In the genomic region with DNA sequence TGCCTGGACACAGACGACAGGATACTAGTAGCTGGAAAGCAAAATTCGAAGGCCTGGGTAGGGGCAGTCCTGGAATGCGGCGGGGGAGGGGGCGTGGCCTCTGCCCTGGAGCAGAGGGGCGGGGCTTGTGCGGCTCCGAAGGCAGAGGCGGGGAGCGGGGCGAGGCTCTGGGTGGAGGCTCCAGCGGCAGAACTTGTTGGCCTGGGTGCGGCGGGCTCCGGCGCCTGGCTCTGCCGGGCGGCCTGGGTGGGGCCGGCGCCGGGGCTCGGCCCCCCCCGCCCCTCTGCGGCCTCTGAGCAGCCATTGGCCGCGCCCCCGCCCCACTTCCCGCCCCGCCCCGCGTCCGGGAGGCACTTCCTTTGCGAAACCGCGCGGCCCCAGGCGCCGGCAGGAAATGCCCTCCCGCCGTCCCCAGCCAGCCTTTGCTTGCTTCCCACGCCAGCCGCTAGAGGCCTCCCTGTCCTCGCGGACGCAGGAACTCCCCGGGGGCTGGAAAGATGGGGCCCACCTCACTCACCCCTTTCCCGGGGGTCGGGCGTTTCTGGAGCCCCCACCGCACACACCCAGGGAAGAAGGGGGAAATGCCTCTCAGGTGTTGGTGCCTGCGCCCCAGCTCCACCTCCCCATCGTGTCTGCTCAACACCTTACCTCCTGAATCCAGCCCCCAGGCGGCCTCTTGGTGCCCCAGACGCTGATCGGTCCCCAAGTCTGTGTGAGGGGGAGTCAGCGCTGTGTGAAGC, we compare ENCODE assay signal across 8 cellular contexts. TPM values are rescaled to one million over a fixed set of nuclear protein-coding genes. Genes with fewer than 3 reads are reported as not detected.
A peak's percentile ranks its signal among the peaks of the same experiment; 100 is the strongest.
DNase-seq lines count a peak whose midpoint lies in the region; ATAC-seq and TF ChIP-seq lines count a peak whose summit lies in the region.

No MANE protein-coding gene starts in this region.

- TF ChIP-seq CTCF in chondrocyte (IDR thresholded peaks at IDR 0.05) = peak; percentile 83

- peaks cover 10% of the 10 kb centered on the region for H3K36me3 Mint-ChIP-seq in chondrocyte (ENCODE audit: low read depth)

- H3K9me3 ChIP-seq in BLaER1 treated with 17β-estradiol and CSF1 and Interleukin-3, amounts not matched to agents 10 nM and 100 nM (replicated peaks in 1 of 11) = no peaks in the 10 kb centered on the region

- peak overlapping the region; percentile 81 for H3K27ac Mint-ChIP-seq in chondrocyte (ENCODE audit: unreplicated experiment)

- H3K36me3 ChIP-seq in BLaER1 treated with 17β-estradiol and CSF1 and Interleukin-3, amounts not matched to agents 10 nM and 100 nM = peaks cover 32 to 42% (median 40%) of the 10 kb centered on the region in 11 experiments

- H3K4me3 Mint-ChIP-seq in chondrocyte (ENCODE audit: unreplicated experiment) = peak overlapping the region; percentile 72

- H4K20me1 ChIP-seq in BLaER1 treated with 17β-estradiol and CSF1 and Interleukin-3, amounts not matched to agents 10 nM and 100 nM = peaks cover 11 to 46% (median 28%) of the 10 kb centered on the region in 11 experiments; a peak in 14 of 22 replicates

- H3K4me1 ChIP-seq in BLaER1 treated with 17β-estradiol and CSF1 and Interleukin-3, amounts not matched to agents 10 nM and 100 nM = peaks cover 66 to 74% (median 70%) of the 10 kb centered on the region in 10 experiments

- DNase-seq in GM19240 (ENCODE audit: insufficient read length, low spot score) (peak; percentile 84), NCI-H510A (lab: John Stamatoyannopoulos, UW) (peak; percentile 93), chondrocyte (ENCODE audit: low spot score) (peak; percentile 98)
- DNase-seq in activated CD4-positive, alpha-beta T cell treated with anti-CD3 and anti-CD28 coated beads for 24 hours (ENCODE audit: low read depth in 2 of 2) = peak; percentile 87 to 97
- DNase-seq in stimulated activated CD4-positive, alpha-beta T cell treated with anti-CD3 and anti-CD28 coated beads, Interleukin-1b, Interleukin-23, amount 100 ng/mL, for 24 hours (ENCODE audit: low read depth in 4 of 4, low spot score in 1 of 4) = peak; percentile 72 to 97 (median 86)

- peak overlapping the region; percentile 33 to 98 (median 82); a peak in 21 of 22 replicates for H3K27ac ChIP-seq in BLaER1 treated with 17β-estradiol and CSF1 and Interleukin-3, amounts not matched to agents 10 nM and 100 nM
- peak overlapping the region; percentile 95 for H3K27ac ChIP-seq in layer of hippocampus (ENCODE audit: low read depth, low read length)

- H3K4me1 Mint-ChIP-seq in chondrocyte (ENCODE audit: low read depth) = peaks cover 32% of the 10 kb centered on the region

- peak overlapping the region; percentile 90 to 100 (median 98) for H3K4me2 ChIP-seq in BLaER1 treated with 17β-estradiol and CSF1 and Interleukin-3, amounts not matched to agents 10 nM and 100 nM

- no peaks in the 10 kb centered on the region for H3K27me3 Mint-ChIP-seq in chondrocyte (ENCODE audit: low read depth)

- H3K27me3 ChIP-seq in BLaER1 treated with 17β-estradiol and CSF1 and Interleukin-3, amounts not matched to agents 10 nM and 100 nM = no peaks in the 10 kb centered on the region
- no peaks in the 10 kb centered on the region for H3K27me3 ChIP-seq in layer of hippocampus (ENCODE audit: control insufficient read depth, insufficient read depth, low read length)

- ATAC-seq in HG03442 (IDR thresholded peaks at IDR 0.05; ENCODE audit: unreplicated experiment) = peak; percentile 84

- H3K4me3 ChIP-seq in BLaER1 treated with 17β-estradiol and CSF1 and Interleukin-3, amounts not matched to agents 10 nM and 100 nM = peak overlapping the region; percentile 37 to 97 (median 58)

- peak overlapping the region; percentile 69 to 100 (median 94) for H3K9ac ChIP-seq in BLaER1 treated with 17β-estradiol and CSF1 and Interleukin-3, amounts not matched to agents 10 nM and 100 nM

- H3K9me3 Mint-ChIP-seq in chondrocyte (ENCODE audit: low read depth) = no peaks in the 10 kb centered on the region

RNA-seq across cellular contexts. Expression of a gene that starts 6.7 kb away (rescaled TPM):
- total RNA-seq in chondrocyte = 85.0 to 97.8 TPM (median 95.3 TPM) in 3 replicates

RNA-seq across cellular contexts. Expression of a gene that starts 12.5 kb away (rescaled TPM):
- not detected in 3 replicates for total RNA-seq in chondrocyte

RNA-seq across cellular contexts. Expression of a gene that starts 24.3 kb away (rescaled TPM):
- total RNA-seq in chondrocyte = 0.08 to 0.15 TPM (median 0.10 TPM) in 3 replicates

RNA-seq across cellular contexts. Expression of a gene that starts 49.7 kb away (rescaled TPM):
- total RNA-seq in chondrocyte = not detected in 3 replicates

Comparison
In these comparisons a context has a peak if more than half of its experiments do, and no peak if none do; other contexts are left out.
1. Peak in every context shown above with its lines: DNase-seq, ATAC-seq, H3K4me3 ChIP-seq and H3K27ac ChIP-seq.